In the genomic region with DNA sequence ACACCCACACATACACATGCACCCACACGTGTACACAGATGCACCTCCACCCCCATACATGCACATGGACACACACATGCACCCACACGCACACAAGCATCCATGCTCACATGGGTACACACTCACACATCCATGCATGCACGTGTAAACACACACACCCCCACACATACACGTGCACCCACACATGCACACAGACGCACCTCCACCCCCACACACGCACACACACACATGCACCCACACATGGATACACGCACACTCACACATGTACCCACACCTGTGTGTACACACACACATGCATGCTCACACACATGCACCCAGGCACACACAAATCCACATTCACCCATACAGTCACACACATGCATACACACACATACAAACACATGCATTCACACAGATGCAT, we compare ENCODE assay signal across 19 cellular contexts. TPM values are rescaled to one million over a fixed set of nuclear protein-coding genes. Genes with fewer than 3 reads are reported as not detected.
A peak's percentile ranks its signal among the peaks of the same experiment; 100 is the strongest.
DNase-seq lines count a peak whose midpoint lies in the region; ATAC-seq, FAIRE-seq and TF ChIP-seq lines count a peak whose summit lies in the region.
"Had no signal": no experiment of that assay in that cellular context is flagged by ENCODE, and none has a peak within 500 bp of the region (broad histone marks: within the 10 kb centered on the region; RNA-seq: fewer than 3 reads in every experiment).

No MANE protein-coding gene starts in this region.

- H3K9me3 Mint-ChIP-seq in activated naive CD8-positive, alpha-beta T cell treated with anti-CD3 and anti-CD28 coated beads, Interleukin-2, amount 10 ng/mL, durations not matched to agents 7 days and 5 days: peaks cover 2% of the 10 kb centered on the region
- no peaks in the 10 kb centered on the region for H3K9me3 Mint-ChIP-seq in activated naive CD8-positive, alpha-beta T cell treated with anti-CD3 and anti-CD28 coated beads for 36 hours
- H3K9me3 Mint-ChIP-seq in chondrocyte (ENCODE audit: low read depth) (no peaks in the 10 kb centered on the region), neural progenitor cell (no peaks in the 10 kb centered on the region), Caco-2 (ENCODE audit: unreplicated experiment) (peaks cover 9% of the 10 kb centered on the region)
- H3K9me3 Mint-ChIP-seq: CD14-positive monocyte; CD8-positive, alpha-beta T cell; GM23338; H9 had no signal

- WGBS in pancreas, 2 donors: 87 to 90% methylated on average over 7 of the region's 7 CpGs
- WGBS in testis, 2 donors: 81 to 82% methylated on average over 7 of the region's 7 CpGs

- intact Hi-C loops in pancreas (cut with DNase I): no loop called here
- intact Hi-C loops in Caco-2 (cut with micrococcal nuclease; ENCODE audit: unreplicated experiment): no loop called here
- intact Hi-C loops in testis (cut with DNase I; ENCODE audit: low total_unique reads): no loop called here

- H3K4me1 ChIP-seq in neural progenitor cell (no peaks in the 10 kb centered on the region), pancreas (no peaks in the 10 kb centered on the region), Caco-2 (no peaks in the 10 kb centered on the region), testis (no peaks in the 10 kb centered on the region)

- H3K27me3 Mint-ChIP-seq in activated naive CD8-positive, alpha-beta T cell treated with anti-CD3 and anti-CD28 coated beads, Interleukin-2, amount 10 ng/mL, durations not matched to agents 7 days and 5 days: no peaks in the 10 kb centered on the region
- H3K27me3 Mint-ChIP-seq in activated naive CD8-positive, alpha-beta T cell treated with anti-CD3 and anti-CD28 coated beads for 36 hours: no peaks in the 10 kb centered on the region
- H3K27me3 Mint-ChIP-seq in chondrocyte (ENCODE audit: low read depth): no peaks in the 10 kb centered on the region
- peaks cover 4% of the 10 kb centered on the region for H3K27me3 Mint-ChIP-seq in neural progenitor cell (ENCODE audit: insufficient read depth, low read depth)
- H3K27me3 Mint-ChIP-seq in Caco-2 (ENCODE audit: insufficient read depth, unreplicated experiment): no peaks in the 10 kb centered on the region

- no peak overlapping the region for H3K4me2 ChIP-seq in neural progenitor cell
- H3K4me2 ChIP-seq: GM23338 had no signal

- H3K4me3 Mint-ChIP-seq in activated naive CD8-positive, alpha-beta T cell treated with anti-CD3 and anti-CD28 coated beads, Interleukin-2, amount 10 ng/mL, durations not matched to agents 7 days and 5 days: no peak overlapping the region
- no peak overlapping the region for H3K4me3 Mint-ChIP-seq in activated naive CD8-positive, alpha-beta T cell treated with anti-CD3 and anti-CD28 coated beads for 36 hours
- no peak overlapping the region for H3K4me3 Mint-ChIP-seq in chondrocyte (ENCODE audit: unreplicated experiment)
- H3K4me3 Mint-ChIP-seq in neural progenitor cell: no peak overlapping the region
- H3K4me3 Mint-ChIP-seq in Caco-2 (ENCODE audit: unreplicated experiment): no peak overlapping the region
- H3K4me3 Mint-ChIP-seq: CD14-positive monocyte; CD8-positive, alpha-beta T cell; GM23338; H9 had no signal

- no TSS peak for BruUV-seq in Caco-2 (replicated peaks; lab: Mats Ljungman, UMichigan)

- no peak for FAIRE-seq in pancreas (lab: Jason Lieb, UNC)
- FAIRE-seq: GM18507 had no signal

- no peaks in the 10 kb centered on the region for H3K36me3 ChIP-seq in neural progenitor cell
- peaks cover 0 to 16% (median 5%) of the 10 kb centered on the region in 3 donors for H3K36me3 ChIP-seq in pancreas
- H3K36me3 ChIP-seq in Caco-2 (ENCODE audit: control insufficient read depth, insufficient read depth, low read length): no peaks in the 10 kb centered on the region
- H3K36me3 ChIP-seq in testis (ENCODE audit: low read depth, missing control alignments): no peaks in the 10 kb centered on the region

- H3K27me3 ChIP-seq in neural progenitor cell (no peaks in the 10 kb centered on the region), pancreas (no peaks in the 10 kb centered on the region), Caco-2 (replicated peaks; ENCODE audit: control insufficient read depth, insufficient read depth, low read length) (no peaks in the 10 kb centered on the region), testis (no peaks in the 10 kb centered on the region)

- H3K4me1 Mint-ChIP-seq in activated naive CD8-positive, alpha-beta T cell treated with anti-CD3 and anti-CD28 coated beads, Interleukin-2, amount 10 ng/mL, durations not matched to agents 7 days and 5 days: peaks cover 5% of the 10 kb centered on the region
- peaks cover 6% of the 10 kb centered on the region for H3K4me1 Mint-ChIP-seq in activated naive CD8-positive, alpha-beta T cell treated with anti-CD3 and anti-CD28 coated beads for 36 hours
- H3K4me1 Mint-ChIP-seq in chondrocyte (ENCODE audit: low read depth): no peaks in the 10 kb centered on the region
- peaks cover 15% of the 10 kb centered on the region for H3K4me1 Mint-ChIP-seq in neural progenitor cell
- H3K4me1 Mint-ChIP-seq in Caco-2 (ENCODE audit: low read depth, unreplicated experiment): no peaks in the 10 kb centered on the region
- H3K4me1 Mint-ChIP-seq: CD14-positive monocyte had no signal

- no peaks in the 10 kb centered on the region for H3K79me2 ChIP-seq in neural progenitor cell (ENCODE audit: low read depth)

- H3K27ac ChIP-seq in neural progenitor cell (no peak overlapping the region), pancreas (no peak overlapping the region), testis (no peak overlapping the region)
- H3K27ac ChIP-seq: 22Rv1 had no signal

- no peak overlapping the region for H2AFZ ChIP-seq in neural progenitor cell (replicated peaks)
- H2AFZ ChIP-seq: GM23338 had no signal

- POLR2A ChIA-PET in activated naive CD8-positive, alpha-beta T cell treated with anti-CD3 and anti-CD28 coated beads, Interleukin-2, amount 10 ng/mL, durations not matched to agents 7 days and 5 days (lab: Charles Lee): no interaction called here
- POLR2A ChIA-PET in Caco-2 (lab: Charles Lee): no interaction called here

- no peaks in the 10 kb centered on the region for H3F3A ChIP-seq in neural progenitor cell (ENCODE audit: low read depth)

- CTCF ChIA-PET in Caco-2 (lab: Charles Lee): no interaction called here

- no peaks in the 10 kb centered on the region for H3K9me3 ChIP-seq in neural progenitor cell (ENCODE audit: low read depth)
- no peaks in the 10 kb centered on the region for H3K9me3 ChIP-seq in pancreas
- no peaks in the 10 kb centered on the region for H3K9me3 ChIP-seq in Caco-2
- H3K9me3 ChIP-seq in testis: no peaks in the 10 kb centered on the region

- peak overlapping the region; percentile 10 for H3K27ac Mint-ChIP-seq in activated naive CD8-positive, alpha-beta T cell treated with anti-CD3 and anti-CD28 coated beads, Interleukin-2, amount 10 ng/mL, durations not matched to agents 7 days and 5 days
- no peak overlapping the region for H3K27ac Mint-ChIP-seq in activated naive CD8-positive, alpha-beta T cell treated with anti-CD3 and anti-CD28 coated beads for 36 hours
- H3K27ac Mint-ChIP-seq in chondrocyte (ENCODE audit: unreplicated experiment): no peak overlapping the region
- H3K27ac Mint-ChIP-seq in neural progenitor cell: peak overlapping the region; percentile 44
- H3K27ac Mint-ChIP-seq in Caco-2 (ENCODE audit: unreplicated experiment): no peak overlapping the region
- H3K27ac Mint-ChIP-seq: CD14-positive monocyte; CD8-positive, alpha-beta T cell; GM23338 had no signal

- no peak overlapping the region for H3K9ac ChIP-seq in neural progenitor cell

- no peak overlapping the region for H3K4me3 ChIP-seq in neural progenitor cell
- H3K4me3 ChIP-seq in pancreas: no peak overlapping the region
- no peak overlapping the region for H3K4me3 ChIP-seq in Caco-2 (ENCODE audit: low read depth, low read length)
- no peak overlapping the region for H3K4me3 ChIP-seq in testis
- H3K4me3 ChIP-seq: GM23338 had no signal

- TF ChIP-seq CTCF in chondrocyte (IDR thresholded peaks at IDR 0.05): no peak
- TF ChIP-seq CTCF in neural progenitor cell (IDR thresholded peaks at IDR 0.05): no peak
- no peak for TF ChIP-seq CTCF in pancreas (IDR thresholded peaks at IDR 0.05)
- TF ChIP-seq CTCF in Caco-2 (IDR thresholded peaks at IDR 0.05; ENCODE audit: insufficient read depth in 1 of 2, low read depth in 1 of 2, low read length in 1 of 2, severe bottlenecking in 1 of 2, unreplicated experiment in 1 of 2): no peak
- no peak for TF ChIP-seq CTCF in testis (IDR thresholded peaks at IDR 0.05)

- DNase-seq in activated naive CD8-positive, alpha-beta T cell treated with anti-CD3 and anti-CD28 coated beads, Interleukin-2, amount 10 ng/mL, durations not matched to agents 7 days and 5 days: no peak
- no peak for DNase-seq in activated naive CD8-positive, alpha-beta T cell treated with anti-CD3 and anti-CD28 coated beads for 36 hours
- DNase-seq in chondrocyte (ENCODE audit: low spot score): peak; percentile 52
- no peak for DNase-seq in neural progenitor cell (ENCODE audit: low spot score)
- DNase-seq in pancreas: no peak
- DNase-seq in Caco-2: no peak
- DNase-seq in testis: no peak
- DNase-seq: CD8-positive, alpha-beta T cell; COR-L47; DND-41; GDM1; H9 had no signal

- H3K36me3 Mint-ChIP-seq in activated naive CD8-positive, alpha-beta T cell treated with anti-CD3 and anti-CD28 coated beads, Interleukin-2, amount 10 ng/mL, durations not matched to agents 7 days and 5 days: peaks cover 18% of the 10 kb centered on the region
- H3K36me3 Mint-ChIP-seq in activated naive CD8-positive, alpha-beta T cell treated with anti-CD3 and anti-CD28 coated beads for 36 hours: peaks cover 5% of the 10 kb centered on the region
- H3K36me3 Mint-ChIP-seq in chondrocyte (ENCODE audit: low read depth) (peaks cover 25% of the 10 kb centered on the region), neural progenitor cell (peaks cover 9% of the 10 kb centered on the region), Caco-2 (ENCODE audit: insufficient read depth, unreplicated experiment) (peaks cover 11% of the 10 kb centered on the region)

- no peak for ATAC-seq in activated naive CD8-positive, alpha-beta T cell treated with anti-CD3 and anti-CD28 coated beads, Interleukin-2, amount 10 ng/mL, durations not matched to agents 7 days and 5 days (ENCODE audit: low read depth)
- ATAC-seq in pancreas (no peak), HG03571 (IDR thresholded peaks at IDR 0.05; ENCODE audit: unreplicated experiment) (no peak)
- ATAC-seq: CD8-positive, alpha-beta T cell; GM23338 had no signal

- H4K20me1 ChIP-seq in neural progenitor cell (ENCODE audit: low read depth): no peaks in the 10 kb centered on the region

- TF ChIP-seq POLR2A in testis (IDR thresholded peaks at IDR 0.05): no peak

RNA-seq across cellular contexts. Expression of a gene that starts 24.5 kb away (rescaled TPM):
- 10 to 100 TPM; 11.2 to 13.6 TPM for total RNA-seq in activated naive CD8-positive, alpha-beta T cell treated with anti-CD3 and anti-CD28 coated beads, Interleukin-2, amount 10 ng/mL, durations not matched to agents 7 days and 5 days
- total RNA-seq in activated naive CD8-positive, alpha-beta T cell treated with anti-CD3 and anti-CD28 coated beads for 36 hours: 10 to 100 TPM in 1 of 2 experiments, 1 to 10 TPM in 1; 8.4 to 10.7 TPM
- 7.7 to 11.2 TPM (median 9.9 TPM) in 3 replicates for total RNA-seq in chondrocyte
- 6.7 and 22.8 TPM in 2 replicates for total RNA-seq in neural progenitor cell (ENCODE audit: low replicate concordance)
- total RNA-seq in pancreas: 1 to 10 TPM; 2.9 to 4.6 (median 3.9) TPM
- 10 to 100 TPM in 1 of 2 donors, 1 to 10 TPM in 1; 9.2 to 12.0 TPM for polyA plus RNA-seq in pancreas
- 7.2 and 8.8 TPM in 2 replicates for total RNA-seq in Caco-2 (2022)
- 10 to 100 TPM; 11.0 to 12.2 TPM for total RNA-seq in testis
- 6.0 TPM for polyA plus RNA-seq in testis (ENCODE audit: insufficient read depth, low read depth, low replicate concordance)

RNA-seq across cellular contexts. Expression of a gene that starts 37.5 kb away (rescaled TPM):
- not detected for total RNA-seq in activated naive CD8-positive, alpha-beta T cell treated with anti-CD3 and anti-CD28 coated beads, Interleukin-2, amount 10 ng/mL, durations not matched to agents 7 days and 5 days
- total RNA-seq in activated naive CD8-positive, alpha-beta T cell treated with anti-CD3 and anti-CD28 coated beads for 36 hours: not detected
- total RNA-seq in chondrocyte (0.05 to 0.08 TPM (median 0.07 TPM) in 3 replicates), neural progenitor cell (ENCODE audit: low replicate concordance) (not detected in 2 replicates), pancreas (under 1 TPM in 1 of 6 donors, not detected in 5; 0.06 TPM), Caco-2 (2022) (0.05 TPM in 1 of 2 replicates, not detected in the other), testis (1 to 10 TPM; 3.4 to 5.0 TPM)
- polyA plus RNA-seq in pancreas (under 1 TPM; 0.04 to 0.05 TPM), testis (ENCODE audit: insufficient read depth, low read depth, low replicate concordance) (10.4 TPM)
- total RNA-seq: A673; CD8-positive, alpha-beta T cell; GM23338 had no signal
- polyA plus RNA-seq: BJ, CD14-positive monocyte, GM23338 had no signal

RNA-seq across cellular contexts. Expression of a gene that starts 42.2 kb away (rescaled TPM):
- total RNA-seq in activated naive CD8-positive, alpha-beta T cell treated with anti-CD3 and anti-CD28 coated beads, Interleukin-2, amount 10 ng/mL, durations not matched to agents 7 days and 5 days: 10 to 100 TPM; 24.3 to 25.0 TPM
- total RNA-seq in activated naive CD8-positive, alpha-beta T cell treated with anti-CD3 and anti-CD28 coated beads for 36 hours: 1 to 10 TPM; 6.6 to 7.9 TPM
- 13.8 to 19.6 TPM (median 16.5 TPM) in 3 replicates for total RNA-seq in chondrocyte
- total RNA-seq in neural progenitor cell (ENCODE audit: low replicate concordance): 41.0 and 50.5 TPM in 2 replicates
- total RNA-seq in pancreas: 10 to 100 TPM; 18.6 to 28.1 (median 21.1) TPM
- 10 to 100 TPM; 28.2 to 32.8 TPM for polyA plus RNA-seq in pancreas
- 44.5 and 48.9 TPM in 2 replicates for total RNA-seq in Caco-2 (2022)
- 10 to 100 TPM; 36.4 to 44.2 TPM for total RNA-seq in testis
- 15.7 TPM for polyA plus RNA-seq in testis (ENCODE audit: insufficient read depth, low read depth, low replicate concordance)

Comparison
In these comparisons a context has a peak if more than half of its experiments do, and no peak if none do; other contexts are left out.
1. H3K27ac Mint-ChIP-seq: peak in activated naive CD8-positive, alpha-beta T cell treated with anti-CD3 and anti-CD28 coated beads, Interleukin-2, amount 10 ng/mL, durations not matched to agents 7 days and 5 days (single experiment) and neural progenitor cell (single experiment); none in activated naive CD8-positive, alpha-beta T cell treated with anti-CD3 and anti-CD28 coated beads for 36 hours (single experiment), chondrocyte (single experiment) and Caco-2 (single experiment).